ENCODE assay signal across 8 cellular contexts in genomic region chr1:156602557-156602993, GRCh38. TPM values are rescaled to one million over a fixed set of nuclear protein-coding genes. Genes with fewer than 3 reads are reported as not detected.
A peak's percentile ranks its signal among the peaks of the same experiment; 100 is the strongest.
DNase-seq lines count a peak whose midpoint lies in the region; ATAC-seq and TF ChIP-seq lines count a peak whose summit lies in the region.
"Had no signal": no experiment of that assay in that cellular context is flagged by ENCODE, and none has a peak within 500 bp of the region (broad histone marks: within the 10 kb centered on the region; RNA-seq: fewer than 3 reads in every experiment).

No MANE protein-coding gene starts in this region.

- no peaks in the 10 kb centered on the region for H3K9me3 ChIP-seq in DOHH2 (ENCODE audit: control insufficient read depth, insufficient read depth, low read length)

- peaks cover 32% of the 10 kb centered on the region for H3K36me3 ChIP-seq in DOHH2 (ENCODE audit: control insufficient read depth, low read length)

- peak overlapping the region; percentile 86 for H3K4me2 ChIP-seq in DOHH2 (ENCODE audit: low read length)

- no peaks in the 10 kb centered on the region for H3K9me2 ChIP-seq in DOHH2 (replicated peaks; ENCODE audit: control insufficient read depth, low read length)

- H3K9me3 Mint-ChIP-seq in IgD-negative memory B cell = no peaks in the 10 kb centered on the region
- H3K9me3 Mint-ChIP-seq in activated T-helper 1 cell treated with anti-CD3 and anti-CD28 coated beads, Interleukin-12 subunit alpha, Interleukin-12 subunit beta, Interleukin-2, Interleukin-4 antibody, amounts not matched to agents 30 ng/mL and 10 ng/mL and 1 ng/mL, durations not matched to agents 14 hours and 24 hours and 36 hours = no peaks in the 10 kb centered on the region

- no peaks in the 10 kb centered on the region for H3K27me3 ChIP-seq in DOHH2 (ENCODE audit: control insufficient read depth, low read length)

- H3K27ac ChIP-seq in DOHH2 (ENCODE audit: low read depth, low read length) = no peak overlapping the region

- peak overlapping the region in 2 of 4 donors; percentile 8 to 84 for H3K4me3 Mint-ChIP-seq in IgD-negative memory B cell
- peak overlapping the region; percentile 54 for H3K4me3 Mint-ChIP-seq in activated T-helper 1 cell treated with anti-CD3 and anti-CD28 coated beads, Interleukin-12 subunit alpha, Interleukin-12 subunit beta, Interleukin-2, Interleukin-4 antibody, amounts not matched to agents 30 ng/mL and 10 ng/mL and 1 ng/mL, durations not matched to agents 14 hours and 24 hours and 36 hours

- H3K79me2 ChIP-seq in DOHH2 (ENCODE audit: control insufficient read depth, low read length) = peaks cover 46% of the 10 kb centered on the region

- peak; percentile 84 for TF ChIP-seq CTCF in DOHH2 (IDR thresholded peaks at IDR 0.05; ENCODE audit: low read depth, low read length, poor library complexity, severe bottlenecking)

- intact Hi-C loops in activated T-helper 1 cell treated with anti-CD3 and anti-CD28 coated beads, Interleukin-12 subunit alpha, Interleukin-12 subunit beta, Interleukin-2, Interleukin-4 antibody, amounts not matched to agents 30 ng/mL and 10 ng/mL and 1 ng/mL, durations not matched to agents 14 hours and 24 hours and 36 hours (cut with micrococcal nuclease) = loop anchor here (5.0 kb wide), 1 partner anchor 165 kb away; the partner anchor contains the start of gene PRCC

- H3K36me3 Mint-ChIP-seq in IgD-negative memory B cell = peaks cover 1% of the 10 kb centered on the region
- peaks cover 20% of the 10 kb centered on the region for H3K36me3 Mint-ChIP-seq in activated T-helper 1 cell treated with anti-CD3 and anti-CD28 coated beads, Interleukin-12 subunit alpha, Interleukin-12 subunit beta, Interleukin-2, Interleukin-4 antibody, amounts not matched to agents 30 ng/mL and 10 ng/mL and 1 ng/mL, durations not matched to agents 14 hours and 24 hours and 36 hours (ENCODE audit: low read depth)

- peaks cover 11% of the 10 kb centered on the region for H3F3A ChIP-seq in DOHH2 (ENCODE audit: control insufficient read depth, insufficient read depth)

- peak overlapping the region; percentile 97 for H3K4me3 ChIP-seq in DOHH2 (ENCODE audit: low read length)

- no peaks in the 10 kb centered on the region for H3K27me3 Mint-ChIP-seq in IgD-negative memory B cell
- no peaks in the 10 kb centered on the region for H3K27me3 Mint-ChIP-seq in activated T-helper 1 cell treated with anti-CD3 and anti-CD28 coated beads, Interleukin-12 subunit alpha, Interleukin-12 subunit beta, Interleukin-2, Interleukin-4 antibody, amounts not matched to agents 30 ng/mL and 10 ng/mL and 1 ng/mL, durations not matched to agents 14 hours and 24 hours and 36 hours (ENCODE audit: insufficient read depth)

- peaks cover 44% of the 10 kb centered on the region for H3K4me1 ChIP-seq in DOHH2 (ENCODE audit: control insufficient read depth, low read length)

- no peak for ATAC-seq in GM21723 (IDR thresholded peaks at IDR 0.05; ENCODE audit: unreplicated experiment)

- peaks cover 31 to 32% (median 31%) of the 10 kb centered on the region in 3 donors for H3K4me1 Mint-ChIP-seq in IgD-negative memory B cell
- H3K4me1 Mint-ChIP-seq in activated T-helper 1 cell treated with anti-CD3 and anti-CD28 coated beads, Interleukin-12 subunit alpha, Interleukin-12 subunit beta, Interleukin-2, Interleukin-4 antibody, amounts not matched to agents 30 ng/mL and 10 ng/mL and 1 ng/mL, durations not matched to agents 14 hours and 24 hours and 36 hours (ENCODE audit: low read depth) = peaks cover 37% of the 10 kb centered on the region

- no peaks in the 10 kb centered on the region for H4K20me1 ChIP-seq in DOHH2 (ENCODE audit: control insufficient read depth, insufficient read depth, low read depth, low read length)

- peak overlapping the region in 2 of 3 donors; percentile 72 to 98 for H3K27ac Mint-ChIP-seq in IgD-negative memory B cell
- H3K27ac Mint-ChIP-seq in activated T-helper 1 cell treated with anti-CD3 and anti-CD28 coated beads, Interleukin-12 subunit alpha, Interleukin-12 subunit beta, Interleukin-2, Interleukin-4 antibody, amounts not matched to agents 30 ng/mL and 10 ng/mL and 1 ng/mL, durations not matched to agents 14 hours and 24 hours and 36 hours = peak overlapping the region; percentile 18

- DNase-seq in activated T-helper 1 cell treated with anti-CD3 and anti-CD28 coated beads, Interleukin-12 subunit alpha, Interleukin-12 subunit beta, Interleukin-2, Interleukin-4 antibody, amounts not matched to agents 30 ng/mL and 10 ng/mL and 1 ng/mL, durations not matched to agents 14 hours and 24 hours and 36 hours (ENCODE audit: low spot score) = no peak
- DNase-seq in midbrain (lab: John Stamatoyannopoulos, UW) (peak; percentile 37), NCI-H446 treated with DMSO at 0.1 percent for 48 hours (lab: John Stamatoyannopoulos, UW) (no peak), COR-L47 (lab: John Stamatoyannopoulos, UW) (no peak)

RNA-seq across cellular contexts. Expression of gene GPATCH4, which starts 1.3 kb away (rescaled TPM):
- polyA plus RNA-seq in IgD-negative memory B cell = 45.5 TPM
- 102 and 104 TPM in 2 replicates for total RNA-seq in activated T-helper 1 cell treated with anti-CD3 and anti-CD28 coated beads, Interleukin-12 subunit alpha, Interleukin-12 subunit beta, Interleukin-2, Interleukin-4 antibody, amounts not matched to agents 30 ng/mL and 10 ng/mL and 1 ng/mL, durations not matched to agents 14 hours and 24 hours and 36 hours

RNA-seq across cellular contexts. Expression of gene NAXE, which starts 11.0 kb away (rescaled TPM):
- 121 TPM for polyA plus RNA-seq in IgD-negative memory B cell
- 77.8 and 78.0 TPM in 2 replicates for total RNA-seq in activated T-helper 1 cell treated with anti-CD3 and anti-CD28 coated beads, Interleukin-12 subunit alpha, Interleukin-12 subunit beta, Interleukin-2, Interleukin-4 antibody, amounts not matched to agents 30 ng/mL and 10 ng/mL and 1 ng/mL, durations not matched to agents 14 hours and 24 hours and 36 hours

RNA-seq across cellular contexts. Expression of gene HAPLN2, which starts 16.6 kb away (rescaled TPM):
- not detected for polyA plus RNA-seq in IgD-negative memory B cell
- not detected in 2 replicates for total RNA-seq in activated T-helper 1 cell treated with anti-CD3 and anti-CD28 coated beads, Interleukin-12 subunit alpha, Interleukin-12 subunit beta, Interleukin-2, Interleukin-4 antibody, amounts not matched to agents 30 ng/mL and 10 ng/mL and 1 ng/mL, durations not matched to agents 14 hours and 24 hours and 36 hours
- total RNA-seq: renal cortical epithelial cell had no signal

RNA-seq across cellular contexts. Expression of gene TTC24, which starts 23.1 kb away (rescaled TPM):
- polyA plus RNA-seq in IgD-negative memory B cell = 0.38 TPM
- total RNA-seq in activated T-helper 1 cell treated with anti-CD3 and anti-CD28 coated beads, Interleukin-12 subunit alpha, Interleukin-12 subunit beta, Interleukin-2, Interleukin-4 antibody, amounts not matched to agents 30 ng/mL and 10 ng/mL and 1 ng/mL, durations not matched to agents 14 hours and 24 hours and 36 hours = 3.7 and 4.1 TPM in 2 replicates
- total RNA-seq: renal cortical epithelial cell had no signal

RNA-seq across cellular contexts. Expression of gene IQGAP3, which starts 30.2 kb away (rescaled TPM):
- polyA plus RNA-seq in IgD-negative memory B cell = not detected
- 10.3 and 11.2 TPM in 2 replicates for total RNA-seq in activated T-helper 1 cell treated with anti-CD3 and anti-CD28 coated beads, Interleukin-12 subunit alpha, Interleukin-12 subunit beta, Interleukin-2, Interleukin-4 antibody, amounts not matched to agents 30 ng/mL and 10 ng/mL and 1 ng/mL, durations not matched to agents 14 hours and 24 hours and 36 hours
